Comparison of ENCODE assay signal across 13 cellular contexts in the genomic region with DNA sequence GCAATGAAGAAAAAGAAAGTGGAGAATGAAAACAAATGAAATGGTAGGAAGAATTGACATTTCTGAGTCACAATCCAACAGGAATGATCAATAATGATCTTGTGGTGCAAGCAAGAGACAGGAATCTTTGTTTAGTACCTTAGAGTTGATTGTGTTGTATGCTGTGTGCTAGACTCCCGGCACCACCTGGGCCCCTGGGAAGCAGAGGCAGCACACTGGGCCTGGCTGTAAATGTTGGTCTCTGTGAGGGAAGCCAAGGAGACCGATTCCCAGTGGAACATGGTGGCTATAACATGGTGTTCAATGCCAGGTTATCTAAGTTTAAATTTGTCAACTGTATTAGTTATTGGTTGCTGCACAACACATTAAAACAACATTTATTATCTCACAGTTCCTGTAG. TPM values are rescaled to one million over a fixed set of nuclear protein-coding genes. Genes with fewer than 3 reads are reported as not detected.
DNase-seq lines count a peak whose midpoint lies in the region; ATAC-seq, FAIRE-seq and TF ChIP-seq lines count a peak whose summit lies in the region.
"Had no signal": no experiment of that assay in that cellular context is flagged by ENCODE, and none has a peak within 500 bp of the region (broad histone marks: within the 10 kb centered on the region; RNA-seq: fewer than 3 reads in every experiment).

No MANE protein-coding gene starts in this region.

- no peak overlapping the region for H3K4me3 Mint-ChIP-seq in astrocyte (ENCODE audit: unreplicated experiment)
- H3K4me3 Mint-ChIP-seq: CD8-positive, alpha-beta memory T cell; IgD-negative memory B cell had no signal

- no peak overlapping the region for H4K8ac ChIP-seq in mesenchymal stem cell (ENCODE audit: low read length)

- H3K27ac ChIP-seq in PC-3 (ENCODE audit: low read length) (no peak overlapping the region), astrocyte (ENCODE audit: low read depth, low read length) (peak overlapping the region; percentile 31), mesenchymal stem cell (ENCODE audit: low read length, poor library complexity, severe bottlenecking) (no peak overlapping the region), vagina (peak overlapping the region; percentile 73)

- intact Hi-C loops in PC-3 (cut with micrococcal nuclease): loop anchor here (2.0 kb wide), 1 partner anchor 18 kb away; no protein-coding TSS in a partner anchor
- intact Hi-C loops in vagina (cut with DNase I): no loop called here

- H3K36me3 ChIP-seq in PC-3 (ENCODE audit: low read depth, low read length): no peaks in the 10 kb centered on the region
- no peaks in the 10 kb centered on the region for H3K36me3 ChIP-seq in astrocyte (ENCODE audit: insufficient read depth, low read length)
- H3K36me3 ChIP-seq in mesenchymal stem cell (ENCODE audit: control insufficient read depth in 1 of 2, insufficient read depth in 2 of 2, low read depth in 1 of 2, low read length in 2 of 2): no peaks in the 10 kb centered on the region
- H3K36me3 ChIP-seq in vagina: no peaks in the 10 kb centered on the region

- no peak for ATAC-seq in PC-3

- no peak overlapping the region for H3K18ac ChIP-seq in mesenchymal stem cell (ENCODE audit: low read depth in 1 of 2, low read length in 2 of 2)

- POLR2A ChIA-PET in PC-3 (lab: Charles Lee; ENCODE audit: unreplicated experiment): no interaction called here

- H3K27ac Mint-ChIP-seq in astrocyte (ENCODE audit: unreplicated experiment): no peak overlapping the region
- H3K27ac Mint-ChIP-seq: CD8-positive, alpha-beta memory T cell; IgD-negative memory B cell had no signal

- no peak overlapping the region for H4K91ac ChIP-seq in mesenchymal stem cell (ENCODE audit: low read length)

- peaks cover 16% of the 10 kb centered on the region for H3K4me1 ChIP-seq in PC-3 (ENCODE audit: insufficient read depth, low read length)
- H3K4me1 ChIP-seq in astrocyte (ENCODE audit: insufficient read depth, low read length): peaks cover 22% of the 10 kb centered on the region
- H3K4me1 ChIP-seq in mesenchymal stem cell (ENCODE audit: control insufficient read depth, insufficient read depth, low read depth, low read length): no peaks in the 10 kb centered on the region
- no peaks in the 10 kb centered on the region for H3K4me1 ChIP-seq in vagina

- no peaks in the 10 kb centered on the region for H3K27me3 Mint-ChIP-seq in astrocyte (ENCODE audit: low read depth, unreplicated experiment)

- no peaks in the 10 kb centered on the region for H3K36me3 Mint-ChIP-seq in astrocyte (ENCODE audit: low read depth, unreplicated experiment)
- H3K36me3 Mint-ChIP-seq: CD8-positive, alpha-beta memory T cell; IgD-negative memory B cell had no signal

- 0 out of 2 replicates have a peak, but pooled peaks cover 4% of the 10 kb centered on the region for H3K9me2 ChIP-seq in PC-3 (replicated peaks; ENCODE audit: low read length)

- no peak for TF ChIP-seq POLR2A in vagina (IDR thresholded peaks at IDR 0.05)

- no peak overlapping the region for H2BK5ac ChIP-seq in mesenchymal stem cell (ENCODE audit: low read depth, low read length, poor library complexity, severe bottlenecking)

- CTCF ChIA-PET in PC-3 (lab: Charles Lee): no interaction called here

- no peaks in the 10 kb centered on the region for H3K9me3 ChIP-seq in PC-3 (ENCODE audit: low read length)
- H3K9me3 ChIP-seq in astrocyte (ENCODE audit: insufficient read depth, low read depth, low read length): no peaks in the 10 kb centered on the region
- H3K9me3 ChIP-seq in mesenchymal stem cell (ENCODE audit: control insufficient read depth, low read length): no peaks in the 10 kb centered on the region
- H3K9me3 ChIP-seq in vagina: no peaks in the 10 kb centered on the region

- no peaks in the 10 kb centered on the region for H3K4me1 Mint-ChIP-seq in astrocyte (ENCODE audit: low read depth, unreplicated experiment)
- H3K4me1 Mint-ChIP-seq: CD8-positive, alpha-beta memory T cell; IgD-negative memory B cell had no signal

- DNase-seq in PC-3: no peak
- no peak for DNase-seq in astrocyte (ENCODE audit: low read depth)
- no peak for DNase-seq in mesenchymal stem cell
- no peak for DNase-seq in vagina (ENCODE audit: extremely low spot score in 2 of 2)
- no peak for DNase-seq in DMS79 treated with DMSO at 0.1 percent for 48 hours (lab: John Stamatoyannopoulos, UW)
- DNase-seq in foreskin melanocyte: no peak
- no peak for DNase-seq in NCI-H1092 treated with DMSO at 0.1 percent for 48 hours (lab: John Stamatoyannopoulos, UW)
- DNase-seq: CD8-positive, alpha-beta memory T cell; DMS 273 treated with DMSO at 0.1 percent for 48 hours; NCI-H146; NCI-H2081 treated with DMSO at 0.1 percent for 48 hours; NCI-H526 had no signal

- no peak overlapping the region for H3K23ac ChIP-seq in mesenchymal stem cell (ENCODE audit: low read length in 2 of 2)

- no peak overlapping the region for H2AK5ac ChIP-seq in mesenchymal stem cell (ENCODE audit: low read length, severe bottlenecking)

- no peak for FAIRE-seq in astrocyte (lab: Jason Lieb, UNC)

- H3K9me3 Mint-ChIP-seq in astrocyte (ENCODE audit: unreplicated experiment): peaks cover 2% of the 10 kb centered on the region
- H3K9me3 Mint-ChIP-seq: CD8-positive, alpha-beta memory T cell; IgD-negative memory B cell had no signal

- H4K20me1 ChIP-seq in PC-3 (ENCODE audit: low read length) (no peaks in the 10 kb centered on the region), astrocyte (ENCODE audit: insufficient read depth, low read length) (no peaks in the 10 kb centered on the region)

- no peak overlapping the region for H3K14ac ChIP-seq in mesenchymal stem cell (ENCODE audit: low read length in 2 of 2)

- no peak overlapping the region for H2BK12ac ChIP-seq in mesenchymal stem cell (ENCODE audit: low read length in 2 of 2)

- H3K27me3 ChIP-seq in PC-3 (ENCODE audit: low read length) (no peaks in the 10 kb centered on the region), astrocyte (ENCODE audit: insufficient read depth, low read length) (no peaks in the 10 kb centered on the region), mesenchymal stem cell (ENCODE audit: control insufficient read depth in 1 of 2, insufficient read depth in 1 of 2, low read length in 2 of 2) (no peaks in the 10 kb centered on the region), vagina (no peaks in the 10 kb centered on the region)

- no peak overlapping the region for H2BK120ac ChIP-seq in mesenchymal stem cell (ENCODE audit: low read depth, low read length)

- TF ChIP-seq CTCF in PC-3 (conservative IDR thresholded peaks at IDR 0.05; ENCODE audit: low read depth, low read length) (no peak), astrocyte (IDR thresholded peaks at IDR 0.05; ENCODE audit: insufficient read depth, low read depth, low read length) (no peak), vagina (IDR thresholded peaks at IDR 0.05) (no peak)

- H3K9ac ChIP-seq in PC-3 (ENCODE audit: low read length) (no peak overlapping the region), astrocyte (ENCODE audit: low read length) (peak overlapping the region; percentile 19), mesenchymal stem cell (ENCODE audit: low read length) (peak overlapping the region; percentile 83)

- H3K4ac ChIP-seq in mesenchymal stem cell (ENCODE audit: low read depth in 1 of 2, low read length in 2 of 2): no peak overlapping the region

- H3K79me2 ChIP-seq in PC-3 (ENCODE audit: low read length): no peaks in the 10 kb centered on the region
- no peaks in the 10 kb centered on the region for H3K79me2 ChIP-seq in astrocyte (ENCODE audit: insufficient read depth, low read length)

- WGBS in mesenchymal stem cell: 96% methylated on average over 1 of the region's 2 CpGs

- H3K4me3 ChIP-seq in PC-3 (ENCODE audit: low read length) (0 out of 2 replicates have a peak overlapping the region, but pooled peaks have one; percentile 55), astrocyte (ENCODE audit: insufficient read depth, low read depth, low read length) (no peak overlapping the region), mesenchymal stem cell (ENCODE audit: insufficient read depth in 1 of 2, low read depth in 1 of 2, low read length in 2 of 2) (peak overlapping the region in 1 of 2 experiments; percentile 24), vagina (no peak overlapping the region)

- no peak overlapping the region for H2BK15ac ChIP-seq in mesenchymal stem cell (ENCODE audit: low read depth, poor library complexity, severe bottlenecking)

- no peaks in the 10 kb centered on the region for H3K79me1 ChIP-seq in mesenchymal stem cell (replicated peaks; ENCODE audit: low read length, poor library complexity, severe bottlenecking)

- TSS peak; percentile 96 for BruUV-seq in PC-3 (replicated peaks; lab: Mats Ljungman, UMichigan)

- H3F3A ChIP-seq in PC-3 (ENCODE audit: low read length, unreplicated experiment): no peaks in the 10 kb centered on the region

- peak overlapping the region; percentile 75 for H3K4me2 ChIP-seq in PC-3 (ENCODE audit: low read length)
- H3K4me2 ChIP-seq in astrocyte (ENCODE audit: low read length): peak overlapping the region; percentile 65
- H3K4me2 ChIP-seq in mesenchymal stem cell (ENCODE audit: low read length, poor library complexity, severe bottlenecking): no peak overlapping the region

- peak overlapping the region; percentile 78; the same call in 1 of the 2 replicates for H2AFZ ChIP-seq in PC-3 (ENCODE audit: low read length)
- no peak overlapping the region for H2AFZ ChIP-seq in astrocyte (ENCODE audit: low read depth, low read length)
- H2AFZ ChIP-seq in mesenchymal stem cell (ENCODE audit: low read depth, low read length): no peak overlapping the region

RNA-seq across cellular contexts. Expression of a gene that starts 9.8 kb away (rescaled TPM):
- total RNA-seq in PC-3 (2014; rRNA removed): 14.2 and 16.2 TPM in 2 replicates
- 12.3 and 13.5 TPM in 2 replicates for total RNA-seq in astrocyte
- polyA plus RNA-seq in mesenchymal stem cell (2013, experiment 1 of 2): 14.3 TPM
- 14.1 TPM for polyA plus RNA-seq in mesenchymal stem cell (2013, experiment 2 of 2)
- total RNA-seq in vagina: 17.2 TPM

Comparison
In these comparisons a context has a peak if more than half of its experiments do, and no peak if none do; other contexts are left out.
1. H3K27ac ChIP-seq: peak in astrocyte (single experiment) and vagina (single experiment); none in PC-3 (single experiment) and mesenchymal stem cell (single experiment).